27 cellular contexts compared by ENCODE assay signal in the genomic region with DNA sequence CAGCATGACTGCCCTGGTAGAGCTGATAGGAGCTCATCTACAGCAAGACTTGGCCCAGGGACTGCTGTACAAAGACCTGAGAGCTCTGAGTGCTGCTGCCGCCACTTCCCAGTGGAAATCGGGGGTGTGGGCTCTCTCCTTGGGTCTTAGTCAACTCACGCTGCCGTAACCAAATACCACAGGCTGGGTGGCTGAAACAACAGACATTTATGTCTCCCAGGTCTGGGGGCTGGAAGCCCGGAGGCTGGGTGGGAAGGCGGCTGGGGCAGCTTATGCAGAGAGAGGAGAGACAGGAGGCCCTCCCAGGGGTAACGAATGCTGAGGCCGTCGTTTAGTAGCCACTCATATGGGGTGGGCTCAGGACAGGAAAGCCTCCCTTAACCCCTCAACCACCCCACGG. TPM values are rescaled to one million over a fixed set of nuclear protein-coding genes. Genes with fewer than 3 reads are reported as not detected.
"Had no signal": no experiment of that assay in that cellular context is flagged by ENCODE, and none has a peak within 500 bp of the region (broad histone marks: within the 10 kb centered on the region; RNA-seq: fewer than 3 reads in every experiment).

No MANE protein-coding gene starts in this region.

- H3K36me3 ChIP-seq: pancreas, right atrium auricular region, suprapubic skin, thyroid gland, upper lobe of left lung, uterus had no signal

- H3K36me3 Mint-ChIP-seq: immature natural killer cell; naive thymus-derived CD8-positive, alpha-beta T cell had no signal

- H3K27ac ChIP-seq: coronary artery, pancreas, right atrium auricular region, suprapubic skin, thyroid gland, upper lobe of left lung, uterus had no signal

- ATAC-seq: left lobe of liver; mucosa of descending colon; naive thymus-derived CD8-positive, alpha-beta T cell; pancreas had no signal

- H3K4me3 ChIP-seq: coronary artery, mucosa of descending colon, pancreas, right atrium auricular region, suprapubic skin, thyroid gland, upper lobe of left lung, uterus had no signal

- H3K9me3 ChIP-seq: mucosa of descending colon, pancreas, right atrium auricular region, suprapubic skin, thyroid gland, upper lobe of left lung, uterus had no signal

- H3K27ac Mint-ChIP-seq: endodermal cell; immature natural killer cell; naive thymus-derived CD8-positive, alpha-beta T cell had no signal

- H3K4me1 Mint-ChIP-seq: endodermal cell, immature natural killer cell had no signal

- H3K4me3 Mint-ChIP-seq: endodermal cell; immature natural killer cell; naive thymus-derived CD8-positive, alpha-beta T cell had no signal

- H3K4me1 ChIP-seq: pancreas, right atrium auricular region, suprapubic skin, thyroid gland, upper lobe of left lung, uterus had no signal

- H3K9me3 Mint-ChIP-seq: endodermal cell; immature natural killer cell; naive thymus-derived CD8-positive, alpha-beta T cell had no signal

- DNase-seq: caudate nucleus; effector CD4-positive, alpha-beta T cell; endodermal cell; immature natural killer cell; mammary epithelial cell; naive thymus-derived CD8-positive, alpha-beta T cell; occipital lobe; small intestine; stimulated activated CD4-positive, alpha-beta T cell treated with anti-CD3 and anti-CD28 coated beads, Interleukin-2, amount 100 ng/mL, for 48 hours; stimulated activated naive CD4-positive, alpha-beta T cell treated with Interleukin-2 at 50 U/mL for 16 hours; thyroid gland; upper lobe of left lung; uterus had no signal

- H3K27me3 ChIP-seq: pancreas, right atrium auricular region, thyroid gland, upper lobe of left lung, uterus had no signal

RNA-seq across cellular contexts. Expression of a gene that starts 15.4 kb away (rescaled TPM):
- total RNA-seq: cerebellum, dermis microvascular lymphatic vessel endothelial cell, endodermal cell, endothelial cell of umbilical vein, frontal cortex, glomerular endothelial cell, mammary epithelial cell, mesenteric fat pad, occipital lobe, pulmonary artery endothelial cell had no signal
- polyA plus RNA-seq: endothelial cell of umbilical vein, keratinocyte, mammary epithelial cell had no signal
